Comparison of ENCODE assay signal across 8 cellular contexts in genomic region chr7:873367-874002, GRCh38. TPM values are rescaled to one million over a fixed set of nuclear protein-coding genes. Genes with fewer than 3 reads are reported as not detected.
DNase-seq lines count a peak whose midpoint lies in the region; ATAC-seq and TF ChIP-seq lines count a peak whose summit lies in the region.

No MANE protein-coding gene starts in this region.

- peak; percentile 91 for DNase-seq in Karpas-422
- peak; percentile 68 for DNase-seq in RWPE2 (ENCODE audit: low spot score)
- DNase-seq in activated T-helper 2 cell treated with anti-CD3 and anti-CD28 coated beads, Interferon-gamma antibody, Interleukin-2, Interleukin-4, amounts not matched to agents 10 μg/mL and 5 μg/mL and 100 μg/mL, durations not matched to agents 14 hours and 24 hours and 36 hours (ENCODE audit: low spot score): peak; percentile 67
- peak; percentile 77 for DNase-seq in fibroblast of the aortic adventitia (ENCODE audit: low read depth)
- DNase-seq in neural crest cell (ENCODE audit: low read depth, low spot score): peak; percentile 60
- DNase-seq in stomach: peak; percentile 92

- H3K4me2 ChIP-seq in DOHH2 (ENCODE audit: low read length): peak overlapping the region; percentile 30
- H3K4me2 ChIP-seq in Karpas-422 (ENCODE audit: low read depth, low read length, poor library complexity, severe bottlenecking): no peak overlapping the region

- no peak for TF ChIP-seq POLR2A in stomach (IDR thresholded peaks at IDR 0.05)

- 26 to 30% (median 28%) methylated on average over 18 of the region's 18 CpGs for WGBS in stomach, 5 donors

- H3K27me3 ChIP-seq in DOHH2 (ENCODE audit: control insufficient read depth, low read length) (no peaks in the 10 kb centered on the region), Karpas-422 (ENCODE audit: low read length) (no peaks in the 10 kb centered on the region), RWPE2 (ENCODE audit: insufficient read depth, poor library complexity, severe bottlenecking) (no peaks in the 10 kb centered on the region), stomach (no peaks in the 10 kb centered on the region)

- peaks cover 14% of the 10 kb centered on the region for H3K4me1 Mint-ChIP-seq in activated T-helper 2 cell treated with anti-CD3 and anti-CD28 coated beads, Interferon-gamma antibody, Interleukin-2, Interleukin-4, amounts not matched to agents 10 μg/mL and 5 μg/mL and 100 μg/mL, durations not matched to agents 14 hours and 24 hours and 36 hours (ENCODE audit: low read depth)
- H3K4me1 Mint-ChIP-seq in neural crest cell: peaks cover 14% of the 10 kb centered on the region

- H4K20me1 ChIP-seq in DOHH2 (ENCODE audit: control insufficient read depth, insufficient read depth, low read depth, low read length) (peaks cover 6% of the 10 kb centered on the region), Karpas-422 (ENCODE audit: insufficient read depth, low read depth, low read length) (peaks cover 8% of the 10 kb centered on the region; the same call in 1 of the 2 replicates)

- intact Hi-C loops in activated T-helper 2 cell treated with anti-CD3 and anti-CD28 coated beads, Interferon-gamma antibody, Interleukin-2, Interleukin-4, amounts not matched to agents 10 μg/mL and 5 μg/mL and 100 μg/mL, durations not matched to agents 14 hours and 24 hours and 36 hours (cut with micrococcal nuclease): loop anchor here (1.0 to 5.0 kb wide), 3 partner anchors 41 to 551 kb away; partner anchors contain the start of gene SUN1
- intact Hi-C loops in stomach (cut with DNase I; ENCODE audit: low total_unique reads): loop anchor here (5.0 kb wide), 1 partner anchor 86 kb away; no protein-coding TSS in a partner anchor

- ATAC-seq in RWPE2 (ENCODE audit: low read depth): peak; percentile 31
- no peak for ATAC-seq in HG03571 (IDR thresholded peaks at IDR 0.05; ENCODE audit: unreplicated experiment)

- H3K4me3 Mint-ChIP-seq in activated T-helper 2 cell treated with anti-CD3 and anti-CD28 coated beads, Interferon-gamma antibody, Interleukin-2, Interleukin-4, amounts not matched to agents 10 μg/mL and 5 μg/mL and 100 μg/mL, durations not matched to agents 14 hours and 24 hours and 36 hours (ENCODE audit: low read depth): peak overlapping the region; percentile 13
- H3K4me3 Mint-ChIP-seq in neural crest cell: peak overlapping the region; percentile 77

- H3K27ac ChIP-seq in DOHH2 (ENCODE audit: low read depth, low read length) (peak overlapping the region; percentile 54), Karpas-422 (ENCODE audit: low read length) (0 out of 2 replicates have a peak overlapping the region, but pooled peaks have one; percentile 11), RWPE2 (ENCODE audit: poor library complexity, severe bottlenecking) (peak overlapping the region; percentile 9), stomach (peak overlapping the region; percentile 59 to 95 (median 74))

- no peak overlapping the region; the same call in 1 of the 2 replicates for H2AFZ ChIP-seq in Karpas-422 (ENCODE audit: low read length)

- peaks cover 32% of the 10 kb centered on the region for H3K4me1 ChIP-seq in DOHH2 (ENCODE audit: control insufficient read depth, low read length)
- peaks cover 15% of the 10 kb centered on the region for H3K4me1 ChIP-seq in Karpas-422 (ENCODE audit: low read length)
- H3K4me1 ChIP-seq in RWPE2 (ENCODE audit: insufficient read depth, poor library complexity, severe bottlenecking): peaks cover 6% of the 10 kb centered on the region
- H3K4me1 ChIP-seq in stomach: peaks cover 32 to 71% (median 52%) of the 10 kb centered on the region in 4 donors

- H3K36me3 Mint-ChIP-seq in activated T-helper 2 cell treated with anti-CD3 and anti-CD28 coated beads, Interferon-gamma antibody, Interleukin-2, Interleukin-4, amounts not matched to agents 10 μg/mL and 5 μg/mL and 100 μg/mL, durations not matched to agents 14 hours and 24 hours and 36 hours (ENCODE audit: low read depth): peaks cover 36% of the 10 kb centered on the region
- H3K36me3 Mint-ChIP-seq in neural crest cell (ENCODE audit: low read depth): peaks cover 27% of the 10 kb centered on the region

- TF ChIP-seq CTCF in DOHH2 (IDR thresholded peaks at IDR 0.05; ENCODE audit: low read depth, low read length, poor library complexity, severe bottlenecking): peak; percentile 99
- TF ChIP-seq CTCF in RWPE2 (IDR thresholded peaks at IDR 0.05; ENCODE audit: poor library complexity, severe bottlenecking): peak; percentile 96
- peak; percentile 96 for TF ChIP-seq CTCF in fibroblast of the aortic adventitia (IDR thresholded peaks at IDR 0.05; ENCODE audit: insufficient read depth, low read length)
- TF ChIP-seq CTCF in neural crest cell (conservative IDR thresholded peaks at IDR 0.05): peak; percentile 91
- TF ChIP-seq CTCF in stomach (IDR thresholded peaks at IDR 0.05): peak in 6 of 7 experiments; percentile 25 to 99 (median 92)

- H3K36me3 ChIP-seq in DOHH2 (ENCODE audit: control insufficient read depth, low read length) (peaks cover 60% of the 10 kb centered on the region), Karpas-422 (ENCODE audit: insufficient read depth, low read length) (peaks cover 17% of the 10 kb centered on the region; the same call in 1 of the 2 replicates), RWPE2 (ENCODE audit: low read depth) (peaks cover 64% of the 10 kb centered on the region), stomach (peaks cover 32 to 44% (median 42%) of the 10 kb centered on the region in 4 donors)

- H3K27me3 Mint-ChIP-seq in activated T-helper 2 cell treated with anti-CD3 and anti-CD28 coated beads, Interferon-gamma antibody, Interleukin-2, Interleukin-4, amounts not matched to agents 10 μg/mL and 5 μg/mL and 100 μg/mL, durations not matched to agents 14 hours and 24 hours and 36 hours (ENCODE audit: low read depth): no peaks in the 10 kb centered on the region
- H3K27me3 Mint-ChIP-seq in neural crest cell (ENCODE audit: low read depth): no peaks in the 10 kb centered on the region

- TF ChIP-seq EP300 in stomach (IDR thresholded peaks at IDR 0.05): no peak

- H3K9me2 ChIP-seq in DOHH2 (replicated peaks; ENCODE audit: control insufficient read depth, low read length): no peaks in the 10 kb centered on the region
- no peaks in the 10 kb centered on the region for H3K9me2 ChIP-seq in Karpas-422 (replicated peaks; ENCODE audit: insufficient read depth, low read length)

- peak overlapping the region; percentile 32 for H3K4me3 ChIP-seq in DOHH2 (ENCODE audit: low read length)
- no peak overlapping the region for H3K4me3 ChIP-seq in Karpas-422 (ENCODE audit: low read length)
- H3K4me3 ChIP-seq in RWPE2 (ENCODE audit: severe bottlenecking): no peak overlapping the region
- no peak overlapping the region for H3K4me3 ChIP-seq in fibroblast of the aortic adventitia (ENCODE audit: low read depth, low read length)
- H3K4me3 ChIP-seq in stomach: no peak overlapping the region

- H3F3A ChIP-seq in DOHH2 (ENCODE audit: control insufficient read depth, insufficient read depth): peaks cover 20% of the 10 kb centered on the region

- H3K9me3 ChIP-seq in DOHH2 (ENCODE audit: control insufficient read depth, insufficient read depth, low read length) (peaks cover 11% of the 10 kb centered on the region), Karpas-422 (ENCODE audit: low read length) (no peaks in the 10 kb centered on the region), RWPE2 (ENCODE audit: severe bottlenecking) (no peaks in the 10 kb centered on the region), stomach (no peaks in the 10 kb centered on the region)

- no peak overlapping the region for H3K9ac ChIP-seq in Karpas-422 (ENCODE audit: low read length)

- H3K27ac Mint-ChIP-seq in activated T-helper 2 cell treated with anti-CD3 and anti-CD28 coated beads, Interferon-gamma antibody, Interleukin-2, Interleukin-4, amounts not matched to agents 10 μg/mL and 5 μg/mL and 100 μg/mL, durations not matched to agents 14 hours and 24 hours and 36 hours: peak overlapping the region; percentile 63
- no peak overlapping the region for H3K27ac Mint-ChIP-seq in neural crest cell (ENCODE audit: unreplicated experiment)

- no peaks in the 10 kb centered on the region for H3K9me3 Mint-ChIP-seq in activated T-helper 2 cell treated with anti-CD3 and anti-CD28 coated beads, Interferon-gamma antibody, Interleukin-2, Interleukin-4, amounts not matched to agents 10 μg/mL and 5 μg/mL and 100 μg/mL, durations not matched to agents 14 hours and 24 hours and 36 hours
- H3K9me3 Mint-ChIP-seq in neural crest cell: no peaks in the 10 kb centered on the region

- H3K79me2 ChIP-seq in DOHH2 (ENCODE audit: control insufficient read depth, low read length): peaks cover 17% of the 10 kb centered on the region
- peaks cover 16% of the 10 kb centered on the region for H3K79me2 ChIP-seq in Karpas-422 (ENCODE audit: low read length)

RNA-seq across cellular contexts. Expression of gene GET4, which starts 2.9 kb away (rescaled TPM):
- 16.2 and 33.3 TPM in 2 replicates for total RNA-seq in Karpas-422 (2014; rRNA removed; shearing (Covaris generic); ENCODE audit: low replicate concordance)
- total RNA-seq in activated T-helper 2 cell treated with anti-CD3 and anti-CD28 coated beads, Interferon-gamma antibody, Interleukin-2, Interleukin-4, amounts not matched to agents 10 μg/mL and 5 μg/mL and 100 μg/mL, durations not matched to agents 14 hours and 24 hours and 36 hours: 32.2 and 35.9 TPM in 2 replicates
- total RNA-seq in fibroblast of the aortic adventitia (ENCODE audit: low replicate concordance): 13.5 and 14.2 TPM in 2 replicates
- 50.4 and 55.2 TPM in 2 replicates for total RNA-seq in neural crest cell
- 100 to 1,000 TPM in 1 of 5 donors, 10 to 100 TPM in 4; 22.4 to 140 (median 40.1) TPM for total RNA-seq in stomach
- polyA plus RNA-seq in stomach: 10 to 100 TPM; 34.4 to 53.2 (median 53.0) TPM

RNA-seq across cellular contexts. Expression of gene SUN1, which starts 41.2 kb away (rescaled TPM):
- 39.6 and 62.1 TPM in 2 replicates for total RNA-seq in Karpas-422 (2014; rRNA removed; shearing (Covaris generic); ENCODE audit: low replicate concordance)
- 87.7 TPM in 2 replicates for total RNA-seq in activated T-helper 2 cell treated with anti-CD3 and anti-CD28 coated beads, Interferon-gamma antibody, Interleukin-2, Interleukin-4, amounts not matched to agents 10 μg/mL and 5 μg/mL and 100 μg/mL, durations not matched to agents 14 hours and 24 hours and 36 hours
- 202 and 211 TPM in 2 replicates for total RNA-seq in fibroblast of the aortic adventitia (ENCODE audit: low replicate concordance)
- 99.9 and 101 TPM in 2 replicates for total RNA-seq in neural crest cell
- 100 to 1,000 TPM; 103 to 242 (median 159) TPM for total RNA-seq in stomach
- polyA plus RNA-seq in stomach: 10 to 100 TPM; 15.9 to 58.9 (median 21.7) TPM

Comparison
In these comparisons a context has a peak if more than half of its experiments do, and no peak if none do; other contexts are left out.
1. H3K27ac ChIP-seq: peak in every context shown above with its lines; median percentile 74 in stomach; 54 in DOHH2; 11 in Karpas-422; 9 in RWPE2.